Comparison of ENCODE assay signal across 23 cellular contexts in the genomic region with DNA sequence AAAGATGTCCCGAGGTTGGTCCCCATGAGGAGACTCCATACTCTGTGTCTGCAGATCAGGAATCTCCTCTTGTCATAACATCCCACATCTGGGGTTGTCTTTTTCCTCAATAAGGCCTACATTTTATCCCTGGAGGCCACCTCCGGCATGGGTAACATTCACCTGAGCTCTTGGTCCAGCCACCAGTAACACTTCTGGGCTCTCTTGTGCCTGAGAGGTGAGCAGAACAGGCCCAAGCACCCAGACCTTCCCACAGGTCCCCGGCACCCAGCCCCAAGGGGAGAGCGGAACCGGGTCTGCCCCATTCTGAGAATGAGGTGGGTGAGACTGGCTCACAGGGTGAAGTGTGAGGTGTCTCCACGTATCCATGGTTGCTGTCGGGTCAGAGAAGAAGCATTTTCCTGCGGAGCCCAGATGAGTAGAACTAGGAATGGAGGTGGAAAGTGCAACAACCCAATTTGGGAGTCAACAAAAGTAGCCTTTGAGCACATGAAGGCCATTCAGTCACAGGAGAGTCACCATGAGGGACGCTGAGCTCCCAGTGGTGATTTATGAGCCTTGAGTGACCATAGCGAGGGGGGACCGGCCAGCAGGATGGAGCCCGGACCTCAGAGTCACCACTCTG.
DNase-seq lines count a peak whose midpoint lies in the region; ATAC-seq and TF ChIP-seq lines count a peak whose summit lies in the region.
"Had no signal": no experiment of that assay in that cellular context is flagged by ENCODE, and none has a peak within 500 bp of the region (broad histone marks: within the 10 kb centered on the region; RNA-seq: fewer than 3 reads in every experiment).

No MANE protein-coding gene starts in this region.

- H3K27ac ChIP-seq in cingulate gyrus (ENCODE audit: low read depth, low read length), result peak overlapping the region; percentile 63
- no peak overlapping the region for H3K27ac ChIP-seq in upper lobe of right lung
- H3K27ac ChIP-seq: A549 had no signal

- TF ChIP-seq CTCF in upper lobe of right lung (IDR thresholded peaks at IDR 0.05), result no peak

- no peaks in the 10 kb centered on the region for H3K4me1 Mint-ChIP-seq in activated CD8-positive, alpha-beta memory T cell treated with anti-CD3 and anti-CD28 coated beads, Interleukin-2, amount 10 ng/mL, durations not matched to agents 7 days and 5 days
- H3K4me1 Mint-ChIP-seq: CD8-positive, alpha-beta memory T cell had no signal

- H3K4me3 ChIP-seq in upper lobe of right lung, result no peak overlapping the region
- H3K4me3 ChIP-seq: A549 had no signal

- H3K27ac Mint-ChIP-seq in activated CD8-positive, alpha-beta memory T cell treated with anti-CD3 and anti-CD28 coated beads, Interleukin-2, amount 10 ng/mL, durations not matched to agents 7 days and 5 days, result no peak overlapping the region
- H3K27ac Mint-ChIP-seq: CD8-positive, alpha-beta memory T cell; HFFc6 had no signal

- H3K27me3 ChIP-seq in upper lobe of right lung, result no peaks in the 10 kb centered on the region

- no peaks in the 10 kb centered on the region for H3K27me3 Mint-ChIP-seq in activated CD8-positive, alpha-beta memory T cell treated with anti-CD3 and anti-CD28 coated beads, Interleukin-2, amount 10 ng/mL, durations not matched to agents 7 days and 5 days

- H3K9me3 Mint-ChIP-seq in activated CD8-positive, alpha-beta memory T cell treated with anti-CD3 and anti-CD28 coated beads, Interleukin-2, amount 10 ng/mL, durations not matched to agents 7 days and 5 days (ENCODE audit: low read depth), result peaks cover 2% of the 10 kb centered on the region

- intact Hi-C loops in upper lobe of right lung (cut with DNase I), result no loop called here

- H3K36me3 Mint-ChIP-seq in activated CD8-positive, alpha-beta memory T cell treated with anti-CD3 and anti-CD28 coated beads, Interleukin-2, amount 10 ng/mL, durations not matched to agents 7 days and 5 days, result no peaks in the 10 kb centered on the region
- H3K36me3 Mint-ChIP-seq: CD8-positive, alpha-beta memory T cell had no signal

- no peaks in the 10 kb centered on the region for H3K36me3 ChIP-seq in upper lobe of right lung

- no peaks in the 10 kb centered on the region for H3K9me3 ChIP-seq in upper lobe of right lung
- H3K9me3 ChIP-seq: A549 had no signal

- H3K4me1 ChIP-seq in upper lobe of right lung, result no peaks in the 10 kb centered on the region
- H3K4me1 ChIP-seq: A549 had no signal

- no peak for ATAC-seq in activated CD8-positive, alpha-beta memory T cell treated with anti-CD3 and anti-CD28 coated beads, Interleukin-2, amount 10 ng/mL, durations not matched to agents 7 days and 5 days
- ATAC-seq in upper lobe of right lung (no peak), HG03460 (IDR thresholded peaks at IDR 0.05; ENCODE audit: unreplicated experiment) (no peak)
- ATAC-seq: A549 had no signal

- peak; percentile 31 for DNase-seq in activated CD8-positive, alpha-beta memory T cell treated with anti-CD3 and anti-CD28 coated beads, Interleukin-2, amount 10 ng/mL, durations not matched to agents 7 days and 5 days
- DNase-seq in activated CD8-positive, alpha-beta memory T cell treated with anti-CD3 and anti-CD28 coated beads, Interleukin-2, amount 50 U/mL, for 4 hours, result no peak
- DNase-seq in mesenteric fat pad (ENCODE audit: low spot score) (peak; percentile 65), upper lobe of right lung (peak; percentile 43), GOT3 (lab: John Stamatoyannopoulos, UW) (no peak), AG08395 (ENCODE audit: low spot score) (no peak)
- DNase-seq: C1 segment of cervical spinal cord, DMS53, HFFc6, KG1, MV-4-11, NCI-H1417 treated with DMSO at 0.1 percent for 48 hours, NCI-H187 treated with DMSO at 0.1 percent for 48 hours, NCI-H226, NCI-H524, NCI-H82, OCI-M1, RPMI8226, SHP77 treated with DMSO at 0.1 percent for 48 hours had no signal

- H3K4me3 Mint-ChIP-seq in activated CD8-positive, alpha-beta memory T cell treated with anti-CD3 and anti-CD28 coated beads, Interleukin-2, amount 10 ng/mL, durations not matched to agents 7 days and 5 days, result no peak overlapping the region
- H3K4me3 Mint-ChIP-seq: CD8-positive, alpha-beta memory T cell; HFFc6 had no signal

- CTCF ChIA-PET in activated CD8-positive, alpha-beta memory T cell treated with anti-CD3 and anti-CD28 coated beads, Interleukin-2, amount 10 ng/mL, durations not matched to agents 7 days and 5 days (lab: Charles Lee), result no interaction called here

Comparison
In these comparisons a context has a peak if more than half of its experiments do, and no peak if none do; other contexts are left out.
1. DNase-seq: peak in activated CD8-positive, alpha-beta memory T cell treated with anti-CD3 and anti-CD28 coated beads, Interleukin-2, amount 10 ng/mL, durations not matched to agents 7 days and 5 days (single experiment), mesenteric fat pad (single experiment) and upper lobe of right lung (single experiment); none in activated CD8-positive, alpha-beta memory T cell treated with anti-CD3 and anti-CD28 coated beads, Interleukin-2, amount 50 U/mL, for 4 hours (single experiment), GOT3 (single experiment) and AG08395 (single experiment).